Comparison of ENCODE assay signal across 8 cellular contexts in genomic region chr6:73695619-73696421, GRCh38. TPM values are rescaled to one million over a fixed set of nuclear protein-coding genes. Genes with fewer than 3 reads are reported as not detected.
DNase-seq lines count a peak whose midpoint lies in the region; ATAC-seq and TF ChIP-seq lines count a peak whose summit lies in the region.

TSS of gene CD109 (plus strand) at chr6:73696203. CDS start at chr6:73696216, 13 bp downstream.

- H3K27ac ChIP-seq in mesodermal cell (ENCODE audit: low read depth, low read length, severe bottlenecking), result peak within 1 kb of the TSS; percentile 82

- H3K27me3 ChIP-seq in endocrine pancreas (ENCODE audit: control insufficient read depth, insufficient read depth, low read length), result no peaks in the 10 kb centered on the region

- POLR2A ChIA-PET in activated CD8-positive, alpha-beta T cell treated with anti-CD3 and anti-CD28 coated beads, Interleukin-2, amount 10 ng/mL, durations not matched to agents 7 days and 5 days (lab: Charles Lee), result interaction anchor here (0.6 to 0.9 kb wide), 2 partner anchors 10 to 1075 kb away, joined by 3 to 6 read pairs; no protein-coding TSS in a partner anchor

- H3K4me1 ChIP-seq in endocrine pancreas (ENCODE audit: control insufficient read depth, insufficient read depth, low read length), result no peaks in the 10 kb centered on the region
- peaks cover 19% of the 10 kb centered on the region for H3K4me1 ChIP-seq in mesodermal cell (ENCODE audit: control insufficient read depth, insufficient read depth, low read length, poor library complexity, severe bottlenecking)

- H3K9me3 ChIP-seq in endocrine pancreas (ENCODE audit: control insufficient read depth, low read length) (no peaks in the 10 kb centered on the region), mesodermal cell (ENCODE audit: control insufficient read depth, low read length) (peaks cover 4% of the 10 kb centered on the region)

- no peaks in the 10 kb centered on the region for H3K27me3 Mint-ChIP-seq in activated CD8-positive, alpha-beta T cell treated with anti-CD3 and anti-CD28 coated beads, Interleukin-2, amount 10 ng/mL, durations not matched to agents 7 days and 5 days (ENCODE audit: low read depth)

- 2 to 5% methylated on average over 34 to 41 of the region's 61 CpGs for WGBS in mesodermal cell (ENCODE audit: insufficient coverage in 2 of 2), 2 experiments

- ATAC-seq in GM18505 (IDR thresholded peaks at IDR 0.05; ENCODE audit: unreplicated experiment) (peak; percentile 60), HG02852 (IDR thresholded peaks at IDR 0.05; ENCODE audit: unreplicated experiment) (peak; percentile 61)
- peak; percentile 84 for ATAC-seq in activated CD8-positive, alpha-beta T cell treated with anti-CD3 and anti-CD28 coated beads, Interleukin-2, amount 10 ng/mL, durations not matched to agents 7 days and 5 days

- H3K36me3 ChIP-seq in endocrine pancreas (ENCODE audit: control insufficient read depth, insufficient read depth, low read length) (no peaks in the 10 kb centered on the region), mesodermal cell (ENCODE audit: control insufficient read depth, insufficient read depth, low read length) (no peaks in the 10 kb centered on the region)

- CTCF ChIA-PET in activated CD8-positive, alpha-beta T cell treated with anti-CD3 and anti-CD28 coated beads, Interleukin-2, amount 10 ng/mL, durations not matched to agents 7 days and 5 days (lab: Charles Lee), result interaction anchor here (0.9 to 1.8 kb wide), 3 partner anchors 11 to 37 kb away, joined by 3 to 8 read pairs (median 3); no protein-coding TSS in a partner anchor

- no peak within 1 kb of the TSS for H3K9ac ChIP-seq in endocrine pancreas (ENCODE audit: control insufficient read depth, insufficient read depth, low read length)

- H3K4me3 ChIP-seq in endocrine pancreas (ENCODE audit: control insufficient read depth, insufficient read depth, low read length) (peak within 1 kb of the TSS; percentile 3), mesodermal cell (ENCODE audit: extremely low read depth, insufficient read depth, low read length, poor library complexity, severe bottlenecking) (peak within 1 kb of the TSS; percentile 37)

- H3K4me3 Mint-ChIP-seq in activated CD8-positive, alpha-beta T cell treated with anti-CD3 and anti-CD28 coated beads, Interleukin-2, amount 10 ng/mL, durations not matched to agents 7 days and 5 days, result peak within 1 kb of the TSS; percentile 81

- no peaks in the 10 kb centered on the region for H3K9me3 Mint-ChIP-seq in activated CD8-positive, alpha-beta T cell treated with anti-CD3 and anti-CD28 coated beads, Interleukin-2, amount 10 ng/mL, durations not matched to agents 7 days and 5 days (ENCODE audit: insufficient read depth)

- H3K36me3 Mint-ChIP-seq in activated CD8-positive, alpha-beta T cell treated with anti-CD3 and anti-CD28 coated beads, Interleukin-2, amount 10 ng/mL, durations not matched to agents 7 days and 5 days (ENCODE audit: low read depth), result peaks cover 11% of the 10 kb centered on the region

- peak within 1 kb of the TSS; percentile 80 for H3K27ac Mint-ChIP-seq in activated CD8-positive, alpha-beta T cell treated with anti-CD3 and anti-CD28 coated beads, Interleukin-2, amount 10 ng/mL, durations not matched to agents 7 days and 5 days

- no peak for TF ChIP-seq POLR2A in GM18505 (IDR thresholded peaks at IDR 0.05; ENCODE audit: borderline replicate concordance, extremely low read depth, insufficient read depth, insufficient read length)

- DNase-seq in NCI-H226 (peak; percentile 52), NAMALWA (ENCODE audit: low spot score) (no peak)
- DNase-seq in activated CD8-positive, alpha-beta T cell treated with anti-CD3 and anti-CD28 coated beads, Interleukin-2, amount 10 ng/mL, durations not matched to agents 7 days and 5 days, result peak; percentile 68
- DNase-seq in stimulated activated CD8-positive, alpha-beta memory T cell treated with anti-CD3 and anti-CD28 coated beads, Interleukin-2, amount 100 ng/mL, for 1 hour (ENCODE audit: low read depth in 2 of 2), result peak; percentile 1 to 26

- H3K4me1 Mint-ChIP-seq in activated CD8-positive, alpha-beta T cell treated with anti-CD3 and anti-CD28 coated beads, Interleukin-2, amount 10 ng/mL, durations not matched to agents 7 days and 5 days (ENCODE audit: low read depth), result peaks cover 26% of the 10 kb centered on the region

RNA-seq across cellular contexts. Expression of gene CD109, which starts in this region (rescaled TPM):
- total RNA-seq in activated CD8-positive, alpha-beta T cell treated with anti-CD3 and anti-CD28 coated beads, Interleukin-2, amount 10 ng/mL, durations not matched to agents 7 days and 5 days, result 1 to 10 TPM; 4.4 to 5.0 TPM
- 10.9 TPM for polyA plus RNA-seq in mesodermal cell (2013, experiment 1 of 2)
- polyA plus RNA-seq in mesodermal cell (2013, experiment 2 of 2), result 10.1 TPM
